6 cellular contexts compared by ENCODE assay signal in genomic region chr7:136551618-136552017, GRCh38.
"Had no signal": no experiment of that assay in that cellular context is flagged by ENCODE, and none has a peak within 500 bp of the region (broad histone marks: within the 10 kb centered on the region; RNA-seq: fewer than 3 reads in every experiment).

No MANE protein-coding gene starts in this region.

- H3K27ac Mint-ChIP-seq: IgD-negative memory B cell had no signal

- DNase-seq: IMR-90, KBM-7 had no signal

- H3K4me3 Mint-ChIP-seq: IgD-negative memory B cell had no signal

- H3K4me3 ChIP-seq: K562 had no signal

- ATAC-seq: HepG2, K562 had no signal

- H3K36me3 Mint-ChIP-seq: IgD-negative memory B cell had no signal

- H3K27me3 Mint-ChIP-seq: IgD-negative memory B cell had no signal

- H3K4me1 Mint-ChIP-seq: IgD-negative memory B cell had no signal

- H3K27ac ChIP-seq: HL-60 had no signal
